1 cellular context compared by ENCODE assay signal in genomic region chr16:2009791-2010510, GRCh38.
TF ChIP-seq lines count a peak whose summit lies in the region.

Gene ZNF598, minus strand, starts transcription at chr16:2009821.

TF ChIP-seq in GM23338, 12 proteins besides CTCF, POLR2A, EP300 and RAD21 (continued from another document):
- no peak for TF ChIP-seq ZNF462 (CRISPR knock-in tag; IDR thresholded peaks at IDR 0.05)
